Comparison of ENCODE assay signal across 8 cellular contexts in genomic region chrX:15675490-15675921, GRCh38. TPM values are rescaled to one million over a fixed set of nuclear protein-coding genes. Genes with fewer than 3 reads are reported as not detected.
DNase-seq lines count a peak whose midpoint lies in the region; ATAC-seq lines count a peak whose summit lies in the region.

No MANE protein-coding gene starts in this region.

- no peak overlapping the region for H3K27ac Mint-ChIP-seq in activated CD4-positive, alpha-beta T cell treated with anti-CD3 and anti-CD28 coated beads for 36 hours

- H3K4me3 ChIP-seq in duodenal mucosa (ENCODE audit: low read depth in 1 of 2, low read length in 2 of 2) (peak overlapping the region; percentile 85 to 95), mesendoderm (ENCODE audit: low read length) (peak overlapping the region; percentile 73)

- H3K79me2 ChIP-seq in mesendoderm (ENCODE audit: control insufficient read depth, insufficient read depth, low read length), result peaks cover 27% of the 10 kb centered on the region

- peak; percentile 85 for DNase-seq in AG08395 (ENCODE audit: low spot score)
- DNase-seq in NCI-H2196 treated with DMSO at 0.1 percent for 48 hours (lab: John Stamatoyannopoulos, UW; ENCODE audit: unreplicated experiment), result peak; percentile 34
- peak; percentile 91 for DNase-seq in activated CD4-positive, alpha-beta T cell treated with anti-CD3 and anti-CD28 coated beads for 36 hours
- DNase-seq in mesendoderm, result peak; percentile 85
- peak; percentile 84 for DNase-seq in stimulated activated CD8-positive, alpha-beta memory T cell treated with anti-CD3 and anti-CD28 coated beads, Interleukin-12 subunit alpha, Interleukin-12 subunit beta, amount 100 ng/mL, for 4 hours (ENCODE audit: low read depth)

- H3K9me3 Mint-ChIP-seq in activated CD4-positive, alpha-beta T cell treated with anti-CD3 and anti-CD28 coated beads for 36 hours (ENCODE audit: low read depth), result no peaks in the 10 kb centered on the region

- H3K9me3 ChIP-seq in duodenal mucosa (ENCODE audit: control insufficient read depth in 1 of 2, low read length in 2 of 2), result no peaks in the 10 kb centered on the region

- H3K36me3 ChIP-seq in duodenal mucosa (ENCODE audit: control insufficient read depth in 1 of 2, insufficient read depth in 2 of 2, low read length in 2 of 2) (peaks cover 0 to 3% of the 10 kb centered on the region in 2 donors), mesendoderm (ENCODE audit: control insufficient read depth, insufficient read depth, low read length) (no peaks in the 10 kb centered on the region)

- H2BK15ac ChIP-seq in mesendoderm (replicated peaks; ENCODE audit: low read depth), result no peak overlapping the region

- H3K9ac ChIP-seq in duodenal mucosa (ENCODE audit: low read depth in 1 of 2, low read length in 2 of 2) (peak overlapping the region; percentile 91 to 96), mesendoderm (ENCODE audit: low read length) (peak overlapping the region; percentile 85)

- H3K27ac ChIP-seq in duodenal mucosa (ENCODE audit: low read depth, low read length) (peak overlapping the region; percentile 99), mesendoderm (ENCODE audit: low read depth, low read length) (peak overlapping the region; percentile 67)

- peak overlapping the region; percentile 64 for H2BK5ac ChIP-seq in mesendoderm (ENCODE audit: low read length)

- H3K4me1 Mint-ChIP-seq in activated CD4-positive, alpha-beta T cell treated with anti-CD3 and anti-CD28 coated beads for 36 hours, result peaks cover 29% of the 10 kb centered on the region

- H3K4me1 ChIP-seq in duodenal mucosa (ENCODE audit: control insufficient read depth in 1 of 2, insufficient read depth in 2 of 2, low read length in 2 of 2) (peaks cover 7 to 23% of the 10 kb centered on the region in 2 donors), mesendoderm (ENCODE audit: control insufficient read depth, low read depth, low read length) (no peaks in the 10 kb centered on the region)

- no peak overlapping the region for H4K8ac ChIP-seq in mesendoderm (ENCODE audit: low read depth, low read length)

- peaks cover 4% of the 10 kb centered on the region for H3K36me3 Mint-ChIP-seq in activated CD4-positive, alpha-beta T cell treated with anti-CD3 and anti-CD28 coated beads for 36 hours (ENCODE audit: low read depth)

- CTCF ChIA-PET in activated CD4-positive, alpha-beta T cell treated with anti-CD3 and anti-CD28 coated beads for 36 hours (lab: Charles Lee), result interaction anchor here (0.7 to 0.8 kb wide), 4 partner anchors 11 to 182 kb away, joined by 3 read pairs; partner anchors contain the start of gene PIR

- no peaks in the 10 kb centered on the region for H3K79me1 ChIP-seq in mesendoderm (ENCODE audit: low read length)

- H3K4ac ChIP-seq in mesendoderm (ENCODE audit: low read depth, low read length), result no peak overlapping the region

- no peak overlapping the region for H4K5ac ChIP-seq in mesendoderm (ENCODE audit: low read length)

- H3K4me2 ChIP-seq in mesendoderm (ENCODE audit: low read length), result no peak overlapping the region

- POLR2A ChIA-PET in activated CD4-positive, alpha-beta T cell treated with anti-CD3 and anti-CD28 coated beads for 36 hours (lab: Charles Lee), result interaction anchor here (0.6 to 0.9 kb wide), 2 partner anchors 44 to 183 kb away, joined by 3 read pairs; no protein-coding TSS in a partner anchor

- H3K27me3 Mint-ChIP-seq in activated CD4-positive, alpha-beta T cell treated with anti-CD3 and anti-CD28 coated beads for 36 hours, result no peaks in the 10 kb centered on the region

- no peak overlapping the region for H3K4me3 Mint-ChIP-seq in activated CD4-positive, alpha-beta T cell treated with anti-CD3 and anti-CD28 coated beads for 36 hours

- no peak overlapping the region for H3K23ac ChIP-seq in mesendoderm (ENCODE audit: low read length)

- intact Hi-C loops in activated CD4-positive, alpha-beta T cell treated with anti-CD3 and anti-CD28 coated beads for 36 hours (cut with DNase I, micrococcal nuclease), result loop anchor here (1.0 to 10.0 kb wide), 10 partner anchors 63 to 1044 kb away; partner anchors contain the start of genes AP1S2 (in 2 of the 2), CA5B (in 2 of the 2), PIGA (in 2 of the 2) and SYAP1 (in 2 of the 2)

- no peak overlapping the region for H3K18ac ChIP-seq in mesendoderm (ENCODE audit: low read length)

- no CpG with 5 or more reads among the region's 38 CpGs for WGBS in mesendoderm (ENCODE audit: extremely low coverage, insufficient coverage, low lambda C conversion rate)

- no peak overlapping the region for H2BK120ac ChIP-seq in mesendoderm (ENCODE audit: low read depth, low read length)

- no peak overlapping the region for H2AK5ac ChIP-seq in mesendoderm (ENCODE audit: low read length)

- H3K27me3 ChIP-seq in duodenal mucosa (ENCODE audit: control insufficient read depth in 1 of 2, insufficient read depth in 2 of 2, low read length in 2 of 2), result no peaks in the 10 kb centered on the region
- H3K27me3 ChIP-seq in mesendoderm (ENCODE audit: insufficient read depth, low read length, poor library complexity), result no peaks in the 10 kb centered on the region

- peak; percentile 65 for ATAC-seq in GM18873 (IDR thresholded peaks at IDR 0.05; ENCODE audit: low FRiP score, unreplicated experiment)
- peak; percentile 66 for ATAC-seq in HG03097 (IDR thresholded peaks at IDR 0.05; ENCODE audit: low FRiP score, unreplicated experiment)
- peak; percentile 80 for ATAC-seq in activated CD4-positive, alpha-beta T cell treated with anti-CD3 and anti-CD28 coated beads for 36 hours

- peak overlapping the region; percentile 91 for H3K56ac ChIP-seq in mesendoderm (ENCODE audit: low read length)

RNA-seq across cellular contexts. Expression of gene CLTRN, which starts 10.9 kb away (rescaled TPM):
- under 1 TPM; 0.61 to 0.62 TPM for total RNA-seq in activated CD4-positive, alpha-beta T cell treated with anti-CD3 and anti-CD28 coated beads for 36 hours
- polyA plus RNA-seq in mesendoderm (2013, experiment 1 of 2), result 1.0 TPM
- 1.2 TPM for polyA plus RNA-seq in mesendoderm (2013, experiment 2 of 2)

Comparison
In these comparisons a context has a peak if more than half of its experiments do, and no peak if none do; other contexts are left out.
1. Peak in every context shown above with its lines: DNase-seq, ATAC-seq, H3K4me3 ChIP-seq and H3K27ac ChIP-seq.
2. DNase-seq: peak in every context shown above with its lines; median percentile 91 in activated CD4-positive, alpha-beta T cell treated with anti-CD3 and anti-CD28 coated beads for 36 hours; 85 in AG08395; 85 in mesendoderm; 84 in stimulated activated CD8-positive, alpha-beta memory T cell treated with anti-CD3 and anti-CD28 coated beads, Interleukin-12 subunit alpha, Interleukin-12 subunit beta, amount 100 ng/mL, for 4 hours; 34 in NCI-H2196 treated with DMSO at 0.1 percent for 48 hours.